1 cellular context compared by ENCODE assay signal in the genomic region with DNA sequence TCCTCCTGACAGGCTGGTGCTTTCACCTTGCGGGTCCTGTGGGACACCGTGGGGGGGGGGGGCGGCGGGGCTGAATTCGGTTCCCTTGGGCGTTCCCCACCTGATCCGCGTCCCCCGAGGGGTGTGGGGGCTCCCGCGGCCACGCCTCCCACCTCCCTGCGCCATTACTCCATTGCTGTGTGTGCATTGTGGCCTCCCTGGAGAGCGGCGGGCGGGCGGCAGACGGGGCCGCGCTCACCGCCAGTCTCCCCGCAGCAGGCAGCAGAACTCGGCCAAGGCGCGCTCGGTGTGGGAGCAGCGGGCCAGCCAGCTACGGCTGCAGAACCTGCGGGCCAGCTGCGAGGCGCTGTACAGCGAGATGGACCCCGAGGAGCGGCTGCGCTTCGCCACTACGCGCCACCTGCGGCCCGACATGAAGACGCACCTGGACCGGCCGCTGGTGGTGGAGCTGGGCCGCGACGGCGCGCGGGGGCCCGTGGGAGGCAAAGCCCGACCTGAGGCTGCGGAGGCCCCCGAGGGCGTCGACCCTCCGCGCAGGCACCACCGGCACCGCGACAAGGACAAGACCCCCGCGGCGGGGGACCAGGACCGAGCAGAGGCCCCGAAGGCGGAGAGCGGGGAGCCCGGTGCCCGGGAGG.
TF ChIP-seq lines count a peak whose summit lies in the region.

No MANE protein-coding gene starts in this region.

TF ChIP-seq in WTC11, 78 proteins besides CTCF, POLR2A, EP300 and RAD21 (continued from another document and continues in another):
- TF ChIP-seq, protein P1, sequence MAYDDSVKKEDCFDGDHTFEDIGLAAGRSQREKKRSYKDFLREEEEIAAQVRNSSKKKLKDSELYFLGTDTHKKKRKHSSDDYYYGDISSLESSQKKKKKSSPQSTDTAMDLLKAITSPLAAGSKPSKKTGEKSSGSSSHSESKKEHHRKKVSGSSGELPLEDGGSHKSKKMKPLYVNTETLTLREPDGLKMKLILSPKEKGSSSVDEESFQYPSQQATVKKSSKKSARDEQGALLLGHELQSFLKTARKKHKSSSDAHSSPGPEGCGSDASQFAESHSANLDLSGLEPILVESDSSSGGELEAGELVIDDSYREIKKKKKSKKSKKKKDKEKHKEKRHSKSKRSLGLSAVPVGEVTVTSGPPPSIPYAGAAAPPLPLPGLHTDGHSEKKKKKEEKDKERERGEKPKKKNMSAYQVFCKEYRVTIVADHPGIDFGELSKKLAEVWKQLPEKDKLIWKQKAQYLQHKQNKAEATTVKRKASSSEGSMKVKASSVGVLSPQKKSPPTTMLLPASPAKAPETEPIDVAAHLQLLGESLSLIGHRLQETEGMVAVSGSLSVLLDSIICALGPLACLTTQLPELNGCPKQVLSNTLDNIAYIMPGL (CRISPR knock-in tag; IDR thresholded peaks at IDR 0.05) = peak; percentile 79; the same call in 1 of the 2 replicates
- TF ChIP-seq, protein P2, sequence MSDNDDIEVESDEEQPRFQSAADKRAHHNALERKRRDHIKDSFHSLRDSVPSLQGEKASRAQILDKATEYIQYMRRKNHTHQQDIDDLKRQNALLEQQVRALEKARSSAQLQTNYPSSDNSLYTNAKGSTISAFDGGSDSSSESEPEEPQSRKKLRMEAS (CRISPR knock-in tag; IDR thresholded peaks at IDR 0.05) = peak; percentile 65; the same call in 1 of the 2 replicates
- TF ChIP-seq NR1H2 (CRISPR knock-in tag; IDR thresholded peaks at IDR 0.05) = no peak
- peak; percentile 91; the same call in 1 of the 2 replicates for TF ChIP-seq FOXP1 (CRISPR knock-in tag; IDR thresholded peaks at IDR 0.05; ENCODE audit: borderline replicate concordance)
- TF ChIP-seq ZNF219 (CRISPR knock-in tag; IDR thresholded peaks at IDR 0.05; ENCODE audit: borderline replicate concordance) = no peak
- no peak for TF ChIP-seq ELF4 (CRISPR knock-in tag; IDR thresholded peaks at IDR 0.05; ENCODE audit: low read depth)
- TF ChIP-seq NFYB (CRISPR knock-in tag; conservative IDR thresholded peaks at IDR 0.05; ENCODE audit: low read depth) = no peak
- TF ChIP-seq ZBTB21 (CRISPR knock-in tag; IDR thresholded peaks at IDR 0.05; ENCODE audit: borderline replicate concordance) = no peak
- TF ChIP-seq HMGA2 (CRISPR knock-in tag; IDR thresholded peaks at IDR 0.05) = no peak
- TF ChIP-seq ZNF232 (CRISPR knock-in tag; IDR thresholded peaks at IDR 0.05) = 0 out of 2 replicates have a peak, but pooled peaks have one; percentile 56
- no peak for TF ChIP-seq IRF2 (CRISPR knock-in tag; IDR thresholded peaks at IDR 0.05; ENCODE audit: borderline replicate concordance, low read depth)
- TF ChIP-seq TP53 (CRISPR knock-in tag; IDR thresholded peaks at IDR 0.05) = no peak
- TF ChIP-seq SP1 (CRISPR knock-in tag; conservative IDR thresholded peaks at IDR 0.05) = 0 out of 2 replicates have a peak, but pooled peaks have one; percentile 35
- no peak for TF ChIP-seq ZNF671 (CRISPR knock-in tag; IDR thresholded peaks at IDR 0.05)
- no peak for TF ChIP-seq ZNF138 (CRISPR knock-in tag; conservative IDR thresholded peaks at IDR 0.05)
- TF ChIP-seq FOXK1 (CRISPR knock-in tag; IDR thresholded peaks at IDR 0.05) = 0 out of 2 replicates have a peak, but pooled peaks have one; percentile 35
- TF ChIP-seq, protein P3, sequence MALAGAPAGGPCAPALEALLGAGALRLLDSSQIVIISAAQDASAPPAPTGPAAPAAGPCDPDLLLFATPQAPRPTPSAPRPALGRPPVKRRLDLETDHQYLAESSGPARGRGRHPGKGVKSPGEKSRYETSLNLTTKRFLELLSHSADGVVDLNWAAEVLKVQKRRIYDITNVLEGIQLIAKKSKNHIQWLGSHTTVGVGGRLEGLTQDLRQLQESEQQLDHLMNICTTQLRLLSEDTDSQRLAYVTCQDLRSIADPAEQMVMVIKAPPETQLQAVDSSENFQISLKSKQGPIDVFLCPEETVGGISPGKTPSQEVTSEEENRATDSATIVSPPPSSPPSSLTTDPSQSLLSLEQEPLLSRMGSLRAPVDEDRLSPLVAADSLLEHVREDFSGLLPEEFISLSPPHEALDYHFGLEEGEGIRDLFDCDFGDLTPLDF (CRISPR knock-in tag; IDR thresholded peaks at IDR 0.05) = peak; percentile 24; the same call in 1 of the 2 replicates
- TF ChIP-seq, protein P4, sequence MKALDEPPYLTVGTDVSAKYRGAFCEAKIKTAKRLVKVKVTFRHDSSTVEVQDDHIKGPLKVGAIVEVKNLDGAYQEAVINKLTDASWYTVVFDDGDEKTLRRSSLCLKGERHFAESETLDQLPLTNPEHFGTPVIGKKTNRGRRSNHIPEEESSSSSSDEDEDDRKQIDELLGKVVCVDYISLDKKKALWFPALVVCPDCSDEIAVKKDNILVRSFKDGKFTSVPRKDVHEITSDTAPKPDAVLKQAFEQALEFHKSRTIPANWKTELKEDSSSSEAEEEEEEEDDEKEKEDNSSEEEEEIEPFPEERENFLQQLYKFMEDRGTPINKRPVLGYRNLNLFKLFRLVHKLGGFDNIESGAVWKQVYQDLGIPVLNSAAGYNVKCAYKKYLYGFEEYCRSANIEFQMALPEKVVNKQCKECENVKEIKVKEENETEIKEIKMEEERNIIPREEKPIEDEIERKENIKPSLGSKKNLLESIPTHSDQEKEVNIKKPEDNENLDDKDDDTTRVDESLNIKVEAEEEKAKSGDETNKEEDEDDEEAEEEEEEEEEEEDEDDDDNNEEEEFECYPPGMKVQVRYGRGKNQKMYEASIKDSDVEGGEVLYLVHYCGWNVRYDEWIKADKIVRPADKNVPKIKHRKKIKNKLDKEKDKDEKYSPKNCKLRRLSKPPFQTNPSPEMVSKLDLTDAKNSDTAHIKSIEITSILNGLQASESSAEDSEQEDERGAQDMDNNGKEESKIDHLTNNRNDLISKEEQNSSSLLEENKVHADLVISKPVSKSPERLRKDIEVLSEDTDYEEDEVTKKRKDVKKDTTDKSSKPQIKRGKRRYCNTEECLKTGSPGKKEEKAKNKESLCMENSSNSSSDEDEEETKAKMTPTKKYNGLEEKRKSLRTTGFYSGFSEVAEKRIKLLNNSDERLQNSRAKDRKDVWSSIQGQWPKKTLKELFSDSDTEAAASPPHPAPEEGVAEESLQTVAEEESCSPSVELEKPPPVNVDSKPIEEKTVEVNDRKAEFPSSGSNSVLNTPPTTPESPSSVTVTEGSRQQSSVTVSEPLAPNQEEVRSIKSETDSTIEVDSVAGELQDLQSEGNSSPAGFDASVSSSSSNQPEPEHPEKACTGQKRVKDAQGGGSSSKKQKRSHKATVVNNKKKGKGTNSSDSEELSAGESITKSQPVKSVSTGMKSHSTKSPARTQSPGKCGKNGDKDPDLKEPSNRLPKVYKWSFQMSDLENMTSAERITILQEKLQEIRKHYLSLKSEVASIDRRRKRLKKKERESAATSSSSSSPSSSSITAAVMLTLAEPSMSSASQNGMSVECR (CRISPR knock-in tag; IDR thresholded peaks at IDR 0.05; ENCODE audit: borderline replicate concordance) = no peak
- TF ChIP-seq GTF2I (CRISPR knock-in tag; conservative IDR thresholded peaks at IDR 0.05) = no peak
- TF ChIP-seq, protein P5, sequence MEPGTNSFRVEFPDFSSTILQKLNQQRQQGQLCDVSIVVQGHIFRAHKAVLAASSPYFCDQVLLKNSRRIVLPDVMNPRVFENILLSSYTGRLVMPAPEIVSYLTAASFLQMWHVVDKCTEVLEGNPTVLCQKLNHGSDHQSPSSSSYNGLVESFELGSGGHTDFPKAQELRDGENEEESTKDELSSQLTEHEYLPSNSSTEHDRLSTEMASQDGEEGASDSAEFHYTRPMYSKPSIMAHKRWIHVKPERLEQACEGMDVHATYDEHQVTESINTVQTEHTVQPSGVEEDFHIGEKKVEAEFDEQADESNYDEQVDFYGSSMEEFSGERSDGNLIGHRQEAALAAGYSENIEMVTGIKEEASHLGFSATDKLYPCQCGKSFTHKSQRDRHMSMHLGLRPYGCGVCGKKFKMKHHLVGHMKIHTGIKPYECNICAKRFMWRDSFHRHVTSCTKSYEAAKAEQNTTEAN (CRISPR knock-in tag; IDR thresholded peaks at IDR 0.05) = peak; percentile 45; the same call in 1 of the 2 replicates
- TF ChIP-seq TEAD1 (CRISPR knock-in tag; IDR thresholded peaks at IDR 0.05) = no peak; the same call in 1 of the 2 replicates
- TF ChIP-seq, protein P6, sequence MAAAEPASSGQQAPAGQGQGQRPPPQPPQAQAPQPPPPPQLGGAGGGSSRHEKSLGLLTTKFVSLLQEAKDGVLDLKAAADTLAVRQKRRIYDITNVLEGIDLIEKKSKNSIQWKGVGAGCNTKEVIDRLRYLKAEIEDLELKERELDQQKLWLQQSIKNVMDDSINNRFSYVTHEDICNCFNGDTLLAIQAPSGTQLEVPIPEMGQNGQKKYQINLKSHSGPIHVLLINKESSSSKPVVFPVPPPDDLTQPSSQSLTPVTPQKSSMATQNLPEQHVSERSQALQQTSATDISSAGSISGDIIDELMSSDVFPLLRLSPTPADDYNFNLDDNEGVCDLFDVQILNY (CRISPR knock-in tag; IDR thresholded peaks at IDR 0.05) = 0 out of 2 replicates have a peak, but pooled peaks have one; percentile 44
- TF ChIP-seq, protein P7, sequence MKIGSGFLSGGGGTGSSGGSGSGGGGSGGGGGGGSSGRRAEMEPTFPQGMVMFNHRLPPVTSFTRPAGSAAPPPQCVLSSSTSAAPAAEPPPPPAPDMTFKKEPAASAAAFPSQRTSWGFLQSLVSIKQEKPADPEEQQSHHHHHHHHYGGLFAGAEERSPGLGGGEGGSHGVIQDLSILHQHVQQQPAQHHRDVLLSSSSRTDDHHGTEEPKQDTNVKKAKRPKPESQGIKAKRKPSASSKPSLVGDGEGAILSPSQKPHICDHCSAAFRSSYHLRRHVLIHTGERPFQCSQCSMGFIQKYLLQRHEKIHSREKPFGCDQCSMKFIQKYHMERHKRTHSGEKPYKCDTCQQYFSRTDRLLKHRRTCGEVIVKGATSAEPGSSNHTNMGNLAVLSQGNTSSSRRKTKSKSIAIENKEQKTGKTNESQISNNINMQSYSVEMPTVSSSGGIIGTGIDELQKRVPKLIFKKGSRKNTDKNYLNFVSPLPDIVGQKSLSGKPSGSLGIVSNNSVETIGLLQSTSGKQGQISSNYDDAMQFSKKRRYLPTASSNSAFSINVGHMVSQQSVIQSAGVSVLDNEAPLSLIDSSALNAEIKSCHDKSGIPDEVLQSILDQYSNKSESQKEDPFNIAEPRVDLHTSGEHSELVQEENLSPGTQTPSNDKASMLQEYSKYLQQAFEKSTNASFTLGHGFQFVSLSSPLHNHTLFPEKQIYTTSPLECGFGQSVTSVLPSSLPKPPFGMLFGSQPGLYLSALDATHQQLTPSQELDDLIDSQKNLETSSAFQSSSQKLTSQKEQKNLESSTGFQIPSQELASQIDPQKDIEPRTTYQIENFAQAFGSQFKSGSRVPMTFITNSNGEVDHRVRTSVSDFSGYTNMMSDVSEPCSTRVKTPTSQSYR (CRISPR knock-in tag; IDR thresholded peaks at IDR 0.05) = no peak
- TF ChIP-seq, protein P8, sequence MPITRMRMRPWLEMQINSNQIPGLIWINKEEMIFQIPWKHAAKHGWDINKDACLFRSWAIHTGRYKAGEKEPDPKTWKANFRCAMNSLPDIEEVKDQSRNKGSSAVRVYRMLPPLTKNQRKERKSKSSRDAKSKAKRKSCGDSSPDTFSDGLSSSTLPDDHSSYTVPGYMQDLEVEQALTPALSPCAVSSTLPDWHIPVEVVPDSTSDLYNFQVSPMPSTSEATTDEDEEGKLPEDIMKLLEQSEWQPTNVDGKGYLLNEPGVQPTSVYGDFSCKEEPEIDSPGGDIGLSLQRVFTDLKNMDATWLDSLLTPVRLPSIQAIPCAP (CRISPR knock-in tag; IDR thresholded peaks at IDR 0.05) = no peak
- TF ChIP-seq PRRX2 (CRISPR knock-in tag; IDR thresholded peaks at IDR 0.05) = no peak
- TF ChIP-seq RELA (CRISPR knock-in tag; IDR thresholded peaks at IDR 0.05; ENCODE audit: borderline replicate concordance) = no peak
- TF ChIP-seq, protein P9, sequence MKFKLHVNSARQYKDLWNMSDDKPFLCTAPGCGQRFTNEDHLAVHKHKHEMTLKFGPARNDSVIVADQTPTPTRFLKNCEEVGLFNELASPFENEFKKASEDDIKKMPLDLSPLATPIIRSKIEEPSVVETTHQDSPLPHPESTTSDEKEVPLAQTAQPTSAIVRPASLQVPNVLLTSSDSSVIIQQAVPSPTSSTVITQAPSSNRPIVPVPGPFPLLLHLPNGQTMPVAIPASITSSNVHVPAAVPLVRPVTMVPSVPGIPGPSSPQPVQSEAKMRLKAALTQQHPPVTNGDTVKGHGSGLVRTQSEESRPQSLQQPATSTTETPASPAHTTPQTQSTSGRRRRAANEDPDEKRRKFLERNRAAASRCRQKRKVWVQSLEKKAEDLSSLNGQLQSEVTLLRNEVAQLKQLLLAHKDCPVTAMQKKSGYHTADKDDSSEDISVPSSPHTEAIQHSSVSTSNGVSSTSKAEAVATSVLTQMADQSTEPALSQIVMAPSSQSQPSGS (CRISPR knock-in tag; IDR thresholded peaks at IDR 0.05; ENCODE audit: borderline replicate concordance, low read depth) = no peak
- no peak for TF ChIP-seq SOX15 (CRISPR knock-in tag; IDR thresholded peaks at IDR 0.05)
- TF ChIP-seq EMX1 (CRISPR knock-in tag; IDR thresholded peaks at IDR 0.05) = no peak
- TF ChIP-seq JUN (CRISPR knock-in tag; IDR thresholded peaks at IDR 0.05) = peak; percentile 40; the same call in 1 of the 2 replicates
- TF ChIP-seq TEAD4 (CRISPR knock-in tag; IDR thresholded peaks at IDR 0.05) = no peak
- TF ChIP-seq TCF7 (CRISPR knock-in tag; IDR thresholded peaks at IDR 0.05; ENCODE audit: low read depth) = no peak
- TF ChIP-seq, protein P10, sequence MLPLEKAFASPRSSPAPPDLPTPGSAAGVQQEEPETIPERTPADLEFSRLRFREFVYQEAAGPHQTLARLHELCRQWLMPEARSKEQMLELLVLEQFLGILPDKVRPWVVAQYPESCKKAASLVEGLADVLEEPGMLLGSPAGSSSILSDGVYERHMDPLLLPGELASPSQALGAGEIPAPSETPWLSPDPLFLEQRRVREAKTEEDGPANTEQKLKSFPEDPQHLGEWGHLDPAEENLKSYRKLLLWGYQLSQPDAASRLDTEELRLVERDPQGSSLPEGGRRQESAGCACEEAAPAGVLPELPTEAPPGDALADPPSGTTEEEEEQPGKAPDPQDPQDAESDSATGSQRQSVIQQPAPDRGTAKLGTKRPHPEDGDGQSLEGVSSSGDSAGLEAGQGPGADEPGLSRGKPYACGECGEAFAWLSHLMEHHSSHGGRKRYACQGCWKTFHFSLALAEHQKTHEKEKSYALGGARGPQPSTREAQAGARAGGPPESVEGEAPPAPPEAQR (CRISPR knock-in tag; IDR thresholded peaks at IDR 0.05) = no peak
- TF ChIP-seq, protein P11, sequence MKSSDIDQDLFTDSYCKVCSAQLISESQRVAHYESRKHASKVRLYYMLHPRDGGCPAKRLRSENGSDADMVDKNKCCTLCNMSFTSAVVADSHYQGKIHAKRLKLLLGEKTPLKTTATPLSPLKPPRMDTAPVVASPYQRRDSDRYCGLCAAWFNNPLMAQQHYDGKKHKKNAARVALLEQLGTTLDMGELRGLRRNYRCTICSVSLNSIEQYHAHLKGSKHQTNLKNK (CRISPR knock-in tag; IDR thresholded peaks at IDR 0.05) = no peak
- no peak for TF ChIP-seq ESRRA (CRISPR knock-in tag; IDR thresholded peaks at IDR 0.05; ENCODE audit: borderline replicate concordance)
- TF ChIP-seq OVOL2 (CRISPR knock-in tag; IDR thresholded peaks at IDR 0.05; ENCODE audit: borderline replicate concordance) = no peak
- TF ChIP-seq, protein P12, sequence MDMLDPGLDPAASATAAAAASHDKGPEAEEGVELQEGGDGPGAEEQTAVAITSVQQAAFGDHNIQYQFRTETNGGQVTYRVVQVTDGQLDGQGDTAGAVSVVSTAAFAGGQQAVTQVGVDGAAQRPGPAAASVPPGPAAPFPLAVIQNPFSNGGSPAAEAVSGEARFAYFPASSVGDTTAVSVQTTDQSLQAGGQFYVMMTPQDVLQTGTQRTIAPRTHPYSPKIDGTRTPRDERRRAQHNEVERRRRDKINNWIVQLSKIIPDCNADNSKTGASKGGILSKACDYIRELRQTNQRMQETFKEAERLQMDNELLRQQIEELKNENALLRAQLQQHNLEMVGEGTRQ (CRISPR knock-in tag; IDR thresholded peaks at IDR 0.05) = no peak
- TF ChIP-seq NFATC4 (CRISPR knock-in tag; IDR thresholded peaks at IDR 0.05) = no peak
